9 cellular contexts compared by ENCODE assay signal in genomic region chr1:71068325-71069240, GRCh38. TPM values are rescaled to one million over a fixed set of nuclear protein-coding genes. Genes with fewer than 3 reads are reported as not detected.
DNase-seq lines count a peak whose midpoint lies in the region; ATAC-seq, FAIRE-seq and TF ChIP-seq lines count a peak whose summit lies in the region.
"Had no signal": no experiment of that assay in that cellular context is flagged by ENCODE, and none has a peak within 500 bp of the region (broad histone marks: within the 10 kb centered on the region; RNA-seq: fewer than 3 reads in every experiment).

No MANE protein-coding gene starts in this region.

- TF ChIP-seq RAD21 in GM12878 (IDR thresholded peaks at IDR 0.05; ENCODE audit: insufficient read depth, low read depth, low read length): no peak

- RAD21 ChIA-PET in GM12878 (lab: Charles Lee; ENCODE audit: unreplicated experiment): no interaction called here

- in situ Hi-C loops in GM12878 (cut with MboI): no loop called here

- H3K9ac ChIP-seq in GM12878 (ENCODE audit: control insufficient read depth, insufficient read depth, low read length): no peak overlapping the region

- H3K79me2 ChIP-seq in GM12878 (ENCODE audit: control insufficient read depth, insufficient read depth, low read length): peaks cover 1% of the 10 kb centered on the region; the same call in 1 of the 2 replicates
- H3K79me2 ChIP-seq in PC-9 (ENCODE audit: low read depth): 0 out of 2 replicates have a peak, but pooled peaks cover 9% of the 10 kb centered on the region

- H2AFZ ChIP-seq in GM12878 (ENCODE audit: control insufficient read depth, low read depth, low read length) (no peak overlapping the region), PC-9 (no peak overlapping the region)

- H3K4me3 ChIP-seq in GM12878: no peak overlapping the region
- H3K4me3 ChIP-seq in PC-9: no peak overlapping the region

- peaks cover 34% of the 10 kb centered on the region for H3F3A ChIP-seq in PC-9 (ENCODE audit: insufficient read depth, low read depth)

- H3K4me1 ChIP-seq in GM12878 (ENCODE audit: control insufficient read depth, insufficient read depth, low read length) (peaks cover 7% of the 10 kb centered on the region; the same call in 1 of the 2 replicates), PC-9 (replicated peaks; ENCODE audit: insufficient read depth) (no peaks in the 10 kb centered on the region)

- DNase-seq in GM12878 (ENCODE audit: low read depth, low spot score) (no peak), NCI-H82 (lab: John Stamatoyannopoulos, UW) (no peak), PC-9 (no peak), superior temporal gyrus (ENCODE audit: extremely low spot score) (no peak)
- no peak for DNase-seq in stimulated activated CD8-positive, alpha-beta memory T cell treated with anti-CD3 and anti-CD28 coated beads, Interleukin-4, amount 100 ng/mL, for 48 hours
- DNase-seq: NCI-H1436 treated with DMSO at 0.1 percent for 48 hours had no signal

- peak; percentile 59 for FAIRE-seq in GM12878 (lab: Jason Lieb, UNC)

- ATAC-seq in GM18868 (IDR thresholded peaks at IDR 0.05; ENCODE audit: unreplicated experiment) (peak; percentile 95), GM21528 (IDR thresholded peaks at IDR 0.05; ENCODE audit: low FRiP score, unreplicated experiment) (peak; percentile 90), HG03196 (IDR thresholded peaks at IDR 0.05; ENCODE audit: unreplicated experiment) (peak; percentile 87), GM12878 (peak; percentile 77)

- H3K9me3 ChIP-seq in GM12878 (replicated peaks; ENCODE audit: control insufficient read depth, insufficient read depth, low read length) (no peaks in the 10 kb centered on the region), PC-9 (ENCODE audit: insufficient read depth, low read depth) (no peaks in the 10 kb centered on the region)

- CTCF ChIA-PET in GM12878 (lab: Yijun Ruan, JAX): interaction anchor here (1.2 kb wide), 1 partner anchor 12 kb away, joined by 6 read pairs; the partner anchor contains the start of gene ZRANB2
- CTCF ChIA-PET in PC-9 (lab: Charles Lee): no interaction called here

- H3K4me2 ChIP-seq in GM12878 (ENCODE audit: control insufficient read depth, insufficient read depth) (no peak overlapping the region), PC-9 (no peak overlapping the region)

- H4K20me1 ChIP-seq in GM12878 (ENCODE audit: control insufficient read depth, insufficient read depth) (no peaks in the 10 kb centered on the region), PC-9 (ENCODE audit: insufficient read depth) (peaks cover 55% of the 10 kb centered on the region)

- H3K9me2 ChIP-seq in PC-9 (ENCODE audit: insufficient read depth): no peaks in the 10 kb centered on the region

- peaks cover 3 to 30% of the 10 kb centered on the region in 2 experiments for H3K36me3 ChIP-seq in GM12878 (ENCODE audit: control insufficient read depth in 2 of 2, insufficient read depth in 2 of 2, low read length in 1 of 2)
- H3K36me3 ChIP-seq in PC-9 (ENCODE audit: low read depth): peaks cover 92% of the 10 kb centered on the region

- intact Hi-C loops in GM12878 (cut with micrococcal nuclease; ENCODE audit: unreplicated experiment): no loop called here
- intact Hi-C loops in PC-9 (cut with micrococcal nuclease; ENCODE audit: unreplicated experiment): no loop called here

- no peak for TF ChIP-seq EP300 in GM12878 (IDR thresholded peaks at IDR 0.05; ENCODE audit: borderline replicate concordance in 1 of 2, control insufficient read depth in 1 of 2, low read depth in 2 of 2, low read length in 2 of 2)

- no TSS peak for BruUV-seq in GM12878 (replicated peaks; lab: Mats Ljungman, UMichigan)
- no TSS peak for BruUV-seq in PC-9 (replicated peaks; lab: Mats Ljungman, UMichigan)

- H3K27me3 ChIP-seq in GM12878 (replicated peaks in 1 of 2; ENCODE audit: control insufficient read depth in 2 of 2, insufficient read depth in 2 of 2, low read length in 1 of 2) (no peaks in the 10 kb centered on the region), PC-9 (ENCODE audit: insufficient read depth, low read depth) (no peaks in the 10 kb centered on the region)

- SMC1A ChIA-PET in GM12878 (lab: Charles Lee; ENCODE audit: uncharacterized antibody, unreplicated experiment): no interaction called here

- TF ChIP-seq CTCF in GM12878 (IDR thresholded peaks at IDR 0.05 in 2 of 3, conservative IDR thresholded peaks at IDR 0.05 in 1 of 3; ENCODE audit: control insufficient read depth in 2 of 3, extremely low read depth in 1 of 3, insufficient read depth in 1 of 3, low read depth in 3 of 3, low read length in 3 of 3): no peak
- TF ChIP-seq CTCF in PC-9 (conservative IDR thresholded peaks at IDR 0.05): no peak

- 50% methylated on average over 6 of the region's 6 CpGs for WGBS in GM12878 (ENCODE audit: insufficient coverage, insufficient replicate concordance, low lambda C conversion rate, missing lambda C conversion rate)

- TF ChIP-seq POLR2A in GM12878 (IDR thresholded peaks at IDR 0.05; ENCODE audit: low read depth, low read length): no peak

- no peak overlapping the region for H3K27ac ChIP-seq in GM12878 (ENCODE audit: control insufficient read depth, insufficient read depth)
- H3K27ac ChIP-seq in PC-9: no peak overlapping the region

- POLR2A ChIA-PET in GM12878 (lab: Charles Lee) (no interaction called here), PC-9 (lab: Charles Lee; ENCODE audit: unreplicated experiment) (no interaction called here)

TF ChIP-seq in GM12878, 131 proteins besides CTCF, POLR2A, EP300 and RAD21:
- TF ChIP-seq RUNX3 (IDR thresholded peaks at IDR 0.05; ENCODE audit: low read length) (peak; percentile 54), ZSCAN29 (IDR thresholded peaks at IDR 0.05) (no peak), MEF2A (IDR thresholded peaks at IDR 0.05; ENCODE audit: insufficient read depth, low read depth, low read length) (peak; percentile 74; the same call in 1 of the 2 replicates), SPI1 (IDR thresholded peaks at IDR 0.05; ENCODE audit: borderline replicate concordance, insufficient read depth, low read depth, low read length) (no peak), NFIC (IDR thresholded peaks at IDR 0.05; ENCODE audit: low read depth, low read length) (0 out of 2 replicates have a peak, but pooled peaks have one; percentile 35), ATF2 (IDR thresholded peaks at IDR 0.05; ENCODE audit: low read length) (0 out of 2 replicates have a peak, but pooled peaks have one; percentile 17)

RNA-seq across cellular contexts. Expression of gene ZRANB2, which starts 12.3 kb away (rescaled TPM):
- total RNA-seq in GM12878 (2013; cell fraction: nucleolus; rRNA removed): 227 and 233 TPM in 2 replicates
- 79.6 and 103 TPM in 2 replicates for total RNA-seq in GM12878 (2014; rRNA removed)
- 68.4 and 77.9 TPM in 2 replicates for total RNA-seq in GM12878 (2014; rRNA removed; fragmentation: Illumina TruSeq; extraction: Trizol)
- total RNA-seq in GM12878 (2021): 100 and 102 TPM in 2 replicates
- 45.5 TPM for polyA plus RNA-seq in GM12878 (2011; ENCODE audit: low read depth)
- 150 and 247 TPM in 2 replicates for polyA plus RNA-seq in GM12878 (2011; rRNA removed)
- polyA plus RNA-seq in GM12878 (2011; cell fraction: cytosol; rRNA removed): 31.9 and 35.8 TPM in 2 replicates
- 197 and 240 TPM in 2 replicates for polyA plus RNA-seq in GM12878 (2011; cell fraction: nucleus; rRNA removed)
- polyA plus RNA-seq in GM12878 (2012): 75.5 and 81.8 TPM in 2 replicates
- 189 and 276 TPM in 2 replicates for polyA plus RNA-seq in GM12878 (2014; fragmentation: Illumina TruSeq; extraction: Trizol)
- polyA plus RNA-seq in GM12878 (2014; fragmentation: Nextera tagmentation; extraction: Ambion mirVana): 100 to 1,000 TPM; 148 to 156 TPM
- polyA plus RNA-seq in GM12878 (2014; rRNA removed): 74.2 and 96.4 TPM in 2 replicates
- polyA plus RNA-seq in GM12878 (2016; fragmentation: Nextera tagmentation; extraction: Ambion mirVana): 100 to 1,000 TPM; 136 to 140 TPM
- polyA minus RNA-seq in GM12878 (2011; rRNA and poly(A)+ RNA removed): 29.9 and 32.5 TPM in 2 replicates
- polyA minus RNA-seq in GM12878 (2011; cell fraction: cytosol; rRNA and poly(A)+ RNA removed): 18.7 and 23.3 TPM in 2 replicates
- 37.4 and 49.0 TPM in 2 replicates for polyA minus RNA-seq in GM12878 (2011; cell fraction: nucleus; rRNA and poly(A)+ RNA removed)
- total RNA-seq in PC-9 (2021): 75.8 and 79.6 TPM in 2 replicates

RNA-seq across cellular contexts. Expression of gene PTGER3, which starts 21.0 kb away (rescaled TPM):
- total RNA-seq in GM12878 (2013; cell fraction: nucleolus; rRNA removed): 0.08 and 0.29 TPM in 2 replicates
- not detected in 2 replicates for total RNA-seq in GM12878 (2014; rRNA removed)
- not detected in 2 replicates for total RNA-seq in GM12878 (2014; rRNA removed; fragmentation: Illumina TruSeq; extraction: Trizol)
- not detected in 2 replicates for total RNA-seq in GM12878 (2021)
- not detected for polyA plus RNA-seq in GM12878 (2011; ENCODE audit: low read depth)
- polyA plus RNA-seq in GM12878 (2011; rRNA removed): not detected in 2 replicates
- not detected in 2 replicates for polyA plus RNA-seq in GM12878 (2011; cell fraction: cytosol; rRNA removed)
- 0.01 and 0.09 TPM in 2 replicates for polyA plus RNA-seq in GM12878 (2011; cell fraction: nucleus; rRNA removed)
- polyA plus RNA-seq in GM12878 (2012): not detected in 2 replicates
- under 0.01 TPM in 1 of 2 replicates, not detected in the other for polyA plus RNA-seq in GM12878 (2014; fragmentation: Illumina TruSeq; extraction: Trizol)
- under 1 TPM in 1 of 2 experiments, not detected in 1; 0.02 TPM for polyA plus RNA-seq in GM12878 (2014; fragmentation: Nextera tagmentation; extraction: Ambion mirVana)
- polyA plus RNA-seq in GM12878 (2014; rRNA removed): 0.04 TPM in 1 of 2 replicates, not detected in the other
- polyA plus RNA-seq in GM12878 (2016; fragmentation: Nextera tagmentation; extraction: Ambion mirVana): not detected
- 0.15 TPM in 1 of 2 replicates, not detected in the other for polyA minus RNA-seq in GM12878 (2011; rRNA and poly(A)+ RNA removed)
- not detected in 2 replicates for polyA minus RNA-seq in GM12878 (2011; cell fraction: cytosol; rRNA and poly(A)+ RNA removed)
- 0.12 and 0.38 TPM in 2 replicates for polyA minus RNA-seq in GM12878 (2011; cell fraction: nucleus; rRNA and poly(A)+ RNA removed)
- 0.08 and 0.13 TPM in 2 replicates for total RNA-seq in PC-9 (2021)
